Comparison of ENCODE assay signal across 8 cellular contexts in the genomic region with DNA sequence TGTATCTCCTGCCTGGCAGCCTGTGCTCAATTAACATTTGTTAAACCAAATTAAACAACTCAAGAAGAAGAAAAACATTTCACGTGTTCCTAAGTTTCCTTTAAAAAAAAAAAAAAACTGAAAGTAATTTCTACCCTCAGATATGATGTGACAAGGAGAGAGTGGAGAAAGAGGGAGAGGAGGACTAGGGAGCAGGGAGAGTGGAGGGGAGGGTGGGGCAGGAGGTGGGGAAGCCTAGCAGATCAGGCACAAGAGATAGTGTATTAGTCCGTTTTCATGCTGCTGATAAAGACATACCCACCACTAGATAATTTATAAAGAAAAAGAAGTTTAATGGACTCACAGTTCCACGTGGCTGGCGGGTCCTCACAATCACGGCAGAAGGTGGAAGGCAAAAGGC.
"Had no signal": no experiment of that assay in that cellular context is flagged by ENCODE, and none has a peak within 500 bp of the region (broad histone marks: within the 10 kb centered on the region; RNA-seq: fewer than 3 reads in every experiment).

No MANE protein-coding gene starts in this region.

- FAIRE-seq: G401.6, GM12878, GM12891, GM12892, GM18507, GM19239 had no signal

- H3K4me3 ChIP-seq: GM12878 had no signal

- DNase-seq: GDM1, GF-D8 had no signal

- ATAC-seq: GM12878 had no signal
